Comparison of ENCODE assay signal across 26 cellular contexts in the genomic region with DNA sequence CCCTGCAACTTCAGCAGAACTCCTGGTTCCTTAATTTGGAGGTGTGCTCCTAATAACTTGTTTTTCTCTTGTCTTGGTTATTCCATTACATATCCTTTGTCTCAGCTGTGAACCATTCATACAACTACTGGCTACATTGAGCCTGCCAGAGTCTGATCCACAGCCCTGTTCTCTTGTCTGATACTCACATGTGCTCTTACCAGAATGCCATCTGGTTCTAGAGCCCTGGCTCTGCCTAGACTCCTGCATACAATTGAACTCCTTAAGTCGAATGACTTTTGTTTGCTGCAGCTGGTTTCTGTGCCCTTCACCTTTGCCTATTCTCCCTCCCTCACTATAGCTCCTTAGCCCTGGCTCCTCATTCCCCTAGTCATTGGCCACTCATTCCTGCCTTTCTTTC.
DNase-seq lines count a peak whose midpoint lies in the region; ATAC-seq, FAIRE-seq and TF ChIP-seq lines count a peak whose summit lies in the region.
"Had no signal": no experiment of that assay in that cellular context is flagged by ENCODE, and none has a peak within 500 bp of the region (broad histone marks: within the 10 kb centered on the region; RNA-seq: fewer than 3 reads in every experiment).

No MANE protein-coding gene starts in this region.

- H2AK5ac ChIP-seq in IMR-90 (ENCODE audit: low read depth, low read length), result 0 out of 2 replicates have a peak overlapping the region, but pooled peaks have one; percentile 28

- no peak overlapping the region for H3K9ac ChIP-seq in HepG2 (ENCODE audit: insufficient read depth, low read depth, low read length)
- H3K9ac ChIP-seq in IMR-90 (ENCODE audit: low read depth, low read length), result no peak overlapping the region
- H3K9ac ChIP-seq: BLaER1 had no signal

- TF ChIP-seq EP300 in HepG2 (IDR thresholded peaks at IDR 0.05; ENCODE audit: low read depth in 2 of 2, low read length in 2 of 2), result no peak
- no peak for TF ChIP-seq EP300 in HepG2 (CRISPR knock-in tag; IDR thresholded peaks at IDR 0.05; ENCODE audit: borderline replicate concordance)

- H3K27ac ChIP-seq in HepG2 (ENCODE audit: extremely low read length, insufficient read depth, low read length) (no peak overlapping the region), right lobe of liver (no peak overlapping the region), IMR-90 (ENCODE audit: insufficient read depth, low read length) (no peak overlapping the region)
- H3K27ac ChIP-seq: BLaER1 had no signal

- WGBS in HepG2 (ENCODE audit: low lambda C conversion rate), result 59% methylated on average over 1 of the region's 1 CpG
- WGBS in right lobe of liver (ENCODE audit: insufficient coverage, low coverage, low lambda C conversion rate, missing lambda C conversion rate), result 86% methylated on average over 1 of the region's 1 CpG
- WGBS in IMR-90 (ENCODE audit: extremely low coverage in 2 of 2, insufficient read length in 1 of 2), 2 experiments, result no CpG with 5 or more reads among the region's 1 CpG

- H3K79me2 ChIP-seq in HepG2 (ENCODE audit: insufficient read depth, low read length), result no peaks in the 10 kb centered on the region

- H3K56ac ChIP-seq in IMR-90 (ENCODE audit: extremely low read depth, insufficient read depth, low read length), result no peak overlapping the region

- H2BK20ac ChIP-seq in IMR-90 (ENCODE audit: low read depth, low read length), result no peak overlapping the region

- no peak overlapping the region for H3K18ac ChIP-seq in IMR-90 (ENCODE audit: low read depth, low read length)

- H3K4me2 ChIP-seq in HepG2 (ENCODE audit: low read depth, low read length) (no peak overlapping the region), IMR-90 (ENCODE audit: low read depth, low read length) (no peak overlapping the region)
- H3K4me2 ChIP-seq: BLaER1 had no signal

- no peak overlapping the region for H4K5ac ChIP-seq in IMR-90 (ENCODE audit: low read depth, low read length)

- H3K9me3 ChIP-seq in HepG2 (ENCODE audit: low read length) (no peaks in the 10 kb centered on the region), right lobe of liver (no peaks in the 10 kb centered on the region), IMR-90 (ENCODE audit: control insufficient read depth, insufficient read depth, low read length) (no peaks in the 10 kb centered on the region)
- H3K9me3 ChIP-seq: BE2C, BLaER1 had no signal

- TF ChIP-seq POLR2A in HepG2 (IDR thresholded peaks at IDR 0.05; ENCODE audit: insufficient read depth in 1 of 2, low read depth in 2 of 2, low read length in 2 of 2) (no peak), right lobe of liver (IDR thresholded peaks at IDR 0.05) (no peak), IMR-90 (IDR thresholded peaks at IDR 0.05; ENCODE audit: low read depth, low read length) (no peak)

- no peak overlapping the region for H2AK9ac ChIP-seq in IMR-90 (replicated peaks; ENCODE audit: low read depth, low read length, poor library complexity)

- BruUV-seq in HepG2 (replicated peaks; lab: Mats Ljungman, UMichigan), result no TSS peak
- no TSS peak for BruUV-seq in IMR-90 (replicated peaks; lab: Mats Ljungman, UMichigan)

- no peak for FAIRE-seq in HepG2 (lab: Jason Lieb, UNC)
- FAIRE-seq in bronchial epithelial cell (lab: Jason Lieb, UNC), result peak; percentile 58
- FAIRE-seq: A204.1, GM12878, GM12892, GM18507, GM19239 had no signal

- intact Hi-C loops in HepG2 (cut with micrococcal nuclease; ENCODE audit: unreplicated experiment) (no loop called here), right lobe of liver (cut with DNase I) (no loop called here), IMR-90 (cut with micrococcal nuclease) (no loop called here)

- in situ Hi-C loops in HepG2 (cut with HindIII; ENCODE audit: extremely low pct_ligation_motif_present, low pct_unique_long_range_greater_than_20kb) (no loop called here), IMR-90 (cut with MboI; ENCODE audit: low sequenced_read_pairs) (no loop called here)

- no peak overlapping the region for H4K8ac ChIP-seq in IMR-90 (ENCODE audit: low read depth in 2 of 2, low read length in 2 of 2)

- no peak for TF ChIP-seq RAD21 in HepG2 (CRISPR knock-in tag; IDR thresholded peaks at IDR 0.05)
- no peak for TF ChIP-seq RAD21 in IMR-90 (IDR thresholded peaks at IDR 0.05; ENCODE audit: low read length)

- H3K27me3 ChIP-seq in HepG2 (ENCODE audit: control insufficient read depth in 1 of 2, insufficient read depth in 2 of 2, low read length in 2 of 2), result no peaks in the 10 kb centered on the region
- no peaks in the 10 kb centered on the region for H3K27me3 ChIP-seq in right lobe of liver
- no peaks in the 10 kb centered on the region for H3K27me3 ChIP-seq in IMR-90 (ENCODE audit: control insufficient read depth, insufficient read depth, low read length)
- no peaks in the 10 kb centered on the region for H3K27me3 ChIP-seq in bronchial epithelial cell (ENCODE audit: control insufficient read depth, insufficient read depth, low read length)
- H3K27me3 ChIP-seq: BE2C, BLaER1 had no signal

- ATAC-seq in HepG2, result no peak
- no peak for ATAC-seq in right lobe of liver
- ATAC-seq in IMR-90 (ENCODE audit: low read depth), result no peak
- ATAC-seq in GM18517 (IDR thresholded peaks at IDR 0.05; ENCODE audit: unreplicated experiment), result no peak
- ATAC-seq: GM12878 had no signal

- peak overlapping the region; percentile 40; the same call in 1 of the 2 replicates for H3K4ac ChIP-seq in IMR-90 (ENCODE audit: low read depth, low read length)

- H2BK5ac ChIP-seq in IMR-90 (ENCODE audit: low read depth, low read length, poor library complexity, severe bottlenecking), result no peak overlapping the region

- dilution Hi-C loops in IMR-90 (cut with HindIII; ENCODE audit: low sequenced_read_pairs, unreplicated experiment), result no loop called here

- TF ChIP-seq CTCF in HepG2 (CRISPR knock-in tag; IDR thresholded peaks at IDR 0.05), result no peak
- no peak for TF ChIP-seq CTCF in right lobe of liver (IDR thresholded peaks at IDR 0.05)
- TF ChIP-seq CTCF in IMR-90 (conservative IDR thresholded peaks at IDR 0.05; ENCODE audit: low read depth, low read length), result no peak
- TF ChIP-seq CTCF in bronchial epithelial cell (IDR thresholded peaks at IDR 0.05; ENCODE audit: insufficient read depth, low read length, severe bottlenecking), result no peak

- POLR2A ChIA-PET in HepG2 (lab: Yijun Ruan, JAX), result no interaction called here
- POLR2A ChIA-PET in IMR-90 (lab: Charles Lee; ENCODE audit: unreplicated experiment), result no interaction called here

- H4K20me1 ChIP-seq in HepG2 (ENCODE audit: insufficient read depth, low read length), result no peaks in the 10 kb centered on the region
- H4K20me1 ChIP-seq in IMR-90 (ENCODE audit: insufficient read depth, low read length), result no peaks in the 10 kb centered on the region
- H4K20me1 ChIP-seq: BLaER1 had no signal

- H3K23ac ChIP-seq in IMR-90 (ENCODE audit: low read depth, low read length), result no peak overlapping the region

- DNase-seq in HepG2 (ENCODE audit: low spot score) (no peak), right lobe of liver (no peak), IMR-90 (no peak), bronchial epithelial cell (ENCODE audit: low read depth) (no peak)
- DNase-seq: 8988T; ACHN; BE2C; C1 segment of cervical spinal cord; CD4-positive, alpha-beta memory T cell; CD4-positive, CD25-positive, alpha-beta regulatory T cell; CD8-positive, alpha-beta memory T cell; COR-L47; DMS 273 treated with DMSO at 0.1 percent for 48 hours; DMS153; DMS53; DMS79; DND-41; EL; GDM1 had no signal

- H3K79me1 ChIP-seq in IMR-90 (ENCODE audit: low read depth in 1 of 2, low read length in 2 of 2), result 0 out of 4 replicates have a peak, but pooled peaks cover 0 to 1% of the 10 kb centered on the region in 2 experiments

- CTCF ChIA-PET in HepG2 (lab: Yijun Ruan, JAX; ENCODE audit: low intra/inter-chr PET ratio, low total read pairs), result no interaction called here
- CTCF ChIA-PET in IMR-90 (lab: Yijun Ruan, JAX), result no interaction called here

- peaks cover 7% of the 10 kb centered on the region for H3K9me1 ChIP-seq in IMR-90 (ENCODE audit: insufficient read depth, low read length)

- H3K4me3 ChIP-seq in HepG2 (replicated peaks in 1 of 3; ENCODE audit: insufficient read depth in 1 of 3, low read depth in 2 of 3, low read length in 3 of 3) (no peak overlapping the region), right lobe of liver (no peak overlapping the region), IMR-90 (ENCODE audit: insufficient read depth, low read depth, low read length) (no peak overlapping the region), bronchial epithelial cell (ENCODE audit: low read depth, low read length) (no peak overlapping the region)
- H3K4me3 ChIP-seq: BLaER1, GM12878 had no signal

- H2BK15ac ChIP-seq in IMR-90 (ENCODE audit: low read depth, low read length), result 0 out of 3 replicates have a peak overlapping the region, but pooled peaks have one; percentile 12

- H3K14ac ChIP-seq in IMR-90 (replicated peaks; ENCODE audit: low read depth, low read length), result no peak overlapping the region

- no peak overlapping the region for H2BK120ac ChIP-seq in IMR-90 (ENCODE audit: low read depth, low read length)

- H3K36me3 ChIP-seq in HepG2 (replicated peaks in 1 of 2; ENCODE audit: control insufficient read depth in 1 of 2, insufficient read depth in 2 of 2, low read length in 2 of 2), result no peaks in the 10 kb centered on the region; a peak in 1 of 5 replicates
- H3K36me3 ChIP-seq in right lobe of liver, result no peaks in the 10 kb centered on the region
- 0 out of 2 replicates have a peak, but pooled peaks cover 1% of the 10 kb centered on the region for H3K36me3 ChIP-seq in IMR-90 (ENCODE audit: control insufficient read depth, insufficient read depth, low read length)
- H3K36me3 ChIP-seq in bronchial epithelial cell (ENCODE audit: control insufficient read depth, insufficient read depth, low read length), result no peaks in the 10 kb centered on the region
- H3K36me3 ChIP-seq: BE2C had no signal

- no peak overlapping the region for H4K91ac ChIP-seq in IMR-90 (ENCODE audit: insufficient read depth, low read depth, low read length)

- H3K4me1 ChIP-seq in HepG2 (ENCODE audit: insufficient read depth, low read length) (peaks cover 21% of the 10 kb centered on the region), right lobe of liver (peaks cover 0 to 12% (median 4%) of the 10 kb centered on the region in 4 donors), IMR-90 (ENCODE audit: control insufficient read depth, insufficient read depth, low read length) (peaks cover 9% of the 10 kb centered on the region)
- H3K4me1 ChIP-seq: BE2C, BLaER1 had no signal

- H2AFZ ChIP-seq in HepG2 (ENCODE audit: low read length) (no peak overlapping the region), IMR-90 (replicated peaks; ENCODE audit: low read length, poor library complexity) (no peak overlapping the region)

TF ChIP-seq in IMR-90, 13 proteins besides CTCF, POLR2A, EP300 and RAD21 (continues in another document):
- TF ChIP-seq, protein P1, sequence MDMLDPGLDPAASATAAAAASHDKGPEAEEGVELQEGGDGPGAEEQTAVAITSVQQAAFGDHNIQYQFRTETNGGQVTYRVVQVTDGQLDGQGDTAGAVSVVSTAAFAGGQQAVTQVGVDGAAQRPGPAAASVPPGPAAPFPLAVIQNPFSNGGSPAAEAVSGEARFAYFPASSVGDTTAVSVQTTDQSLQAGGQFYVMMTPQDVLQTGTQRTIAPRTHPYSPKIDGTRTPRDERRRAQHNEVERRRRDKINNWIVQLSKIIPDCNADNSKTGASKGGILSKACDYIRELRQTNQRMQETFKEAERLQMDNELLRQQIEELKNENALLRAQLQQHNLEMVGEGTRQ (IDR thresholded peaks at IDR 0.05; ENCODE audit: low read depth, low read length), result no peak
- no peak for TF ChIP-seq NFE2L2 (IDR thresholded peaks at IDR 0.05; ENCODE audit: low read depth, low read length)
- no peak for TF ChIP-seq MAFK (IDR thresholded peaks at IDR 0.05; ENCODE audit: low read depth, low read length)
